In the genomic region with DNA sequence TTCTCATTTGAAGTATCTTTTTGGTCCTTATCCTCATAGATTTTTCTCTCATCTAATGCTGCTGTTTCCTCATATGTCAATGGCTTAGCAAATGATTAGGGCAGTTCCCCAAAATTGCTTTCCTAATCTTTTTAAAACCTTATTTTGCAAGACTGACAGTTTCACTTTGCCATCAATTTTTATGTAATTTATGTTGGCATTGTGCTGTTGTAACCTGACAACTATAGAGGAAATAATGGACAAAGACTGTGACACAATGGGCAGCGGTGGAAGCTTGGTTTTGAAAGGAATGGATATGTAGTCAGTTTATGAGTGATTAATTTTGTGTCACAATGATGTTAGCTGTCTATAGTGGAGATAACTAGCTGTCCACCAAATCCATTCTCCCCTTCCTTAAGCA, we compare ENCODE assay signal across 13 cellular contexts. TPM values are rescaled to one million over a fixed set of nuclear protein-coding genes. Genes with fewer than 3 reads are reported as not detected.
DNase-seq lines count a peak whose midpoint lies in the region; TF ChIP-seq lines count a peak whose summit lies in the region.
"Had no signal": no experiment of that assay in that cellular context is flagged by ENCODE, and none has a peak within 500 bp of the region (broad histone marks: within the 10 kb centered on the region; RNA-seq: fewer than 3 reads in every experiment).

No MANE protein-coding gene starts in this region.

- peaks cover 0 to 4% (median 4%) of the 10 kb centered on the region in 3 donors for H3K9me3 Mint-ChIP-seq in IgD-negative memory B cell
- H3K9me3 Mint-ChIP-seq: HFFc6 had no signal

- TF ChIP-seq CTCF in hepatocyte (IDR thresholded peaks at IDR 0.05; ENCODE audit: poor library complexity): no peak

- H3K9ac ChIP-seq in adipocyte (ENCODE audit: low read length): no peak overlapping the region
- H3K9ac ChIP-seq: BLaER1 had no signal

- H3K4me1 ChIP-seq in adipocyte (ENCODE audit: control insufficient read depth, insufficient read depth, low read length) (peaks cover 25% of the 10 kb centered on the region), hepatocyte (ENCODE audit: insufficient read depth) (no peaks in the 10 kb centered on the region)
- H3K4me1 ChIP-seq: SJCRH30 had no signal

- DNase-seq in NOMO-1 treated with dmso at 0.1 percent for 144 hours (lab: John Stamatoyannopoulos, UW; ENCODE audit: unreplicated experiment) (peak; percentile 78), adipocyte (ENCODE audit: low read depth) (no peak), anterior cingulate cortex (lab: John Stamatoyannopoulos, UW) (no peak), NCI-H2107 treated with DMSO at 0.1 percent for 48 hours (lab: John Stamatoyannopoulos, UW; ENCODE audit: unreplicated experiment) (no peak), hepatocyte (ENCODE audit: low spot score) (no peak), NCI-H2081 treated with DMSO at 0.1 percent for 48 hours (lab: John Stamatoyannopoulos, UW) (no peak)
- DNase-seq: EL, HFFc6, NCI-H146, NCI-H446, SJCRH30 had no signal

- H3K36me3 ChIP-seq in adipocyte (ENCODE audit: control insufficient read depth, insufficient read depth, low read length, severe bottlenecking) (no peaks in the 10 kb centered on the region), hepatocyte (replicated peaks; ENCODE audit: insufficient read depth, low read depth) (no peaks in the 10 kb centered on the region)
- H3K36me3 ChIP-seq: BLaER1, SJCRH30 had no signal

- peaks cover 63 to 76% (median 63%) of the 10 kb centered on the region in 3 donors for H3K4me1 Mint-ChIP-seq in IgD-negative memory B cell

- H3K79me2 ChIP-seq in hepatocyte: no peaks in the 10 kb centered on the region

- H3K4me3 ChIP-seq in adipocyte (ENCODE audit: low read length) (peak overlapping the region; percentile 11), hepatocyte (no peak overlapping the region)
- H3K4me3 ChIP-seq: BLaER1, SJCRH30 had no signal

- H3K27me3 Mint-ChIP-seq in IgD-negative memory B cell: peaks cover 5% of the 10 kb centered on the region

- no peaks in the 10 kb centered on the region for H3K9me2 ChIP-seq in hepatocyte (replicated peaks; ENCODE audit: insufficient read depth)

- H3K9me3 ChIP-seq in adipocyte (ENCODE audit: control insufficient read depth, low read length) (no peaks in the 10 kb centered on the region), hepatocyte (ENCODE audit: low read depth) (no peaks in the 10 kb centered on the region)
- H3K9me3 ChIP-seq: BLaER1, SJCRH30 had no signal

- 92% methylated on average over 1 of the region's 1 CpG for WGBS in hepatocyte (ENCODE audit: low lambda C conversion rate, missing lambda C conversion rate)

- peaks cover 4% of the 10 kb centered on the region for H3K36me3 Mint-ChIP-seq in IgD-negative memory B cell

- no peak overlapping the region for H3K4me2 ChIP-seq in hepatocyte
- H3K4me2 ChIP-seq: BLaER1 had no signal

- peak overlapping the region; percentile 10 to 86 (median 72) for H3K27ac Mint-ChIP-seq in IgD-negative memory B cell
- H3K27ac Mint-ChIP-seq: HFFc6 had no signal

- H3K27me3 ChIP-seq in adipocyte (replicated peaks; ENCODE audit: control insufficient read depth, insufficient read depth, low read length) (no peaks in the 10 kb centered on the region), hepatocyte (no peaks in the 10 kb centered on the region)
- H3K27me3 ChIP-seq: BLaER1 had no signal

- no peaks in the 10 kb centered on the region for H4K20me1 ChIP-seq in hepatocyte (ENCODE audit: insufficient read depth, poor library complexity, severe bottlenecking)
- H4K20me1 ChIP-seq: BLaER1 had no signal

- no peak overlapping the region for H2AFZ ChIP-seq in hepatocyte

- no peak overlapping the region for H3K4me3 Mint-ChIP-seq in IgD-negative memory B cell
- H3K4me3 Mint-ChIP-seq: HFFc6 had no signal

- H3K27ac ChIP-seq in hepatocyte: no peak overlapping the region
- H3K27ac ChIP-seq: BLaER1, SJCRH30 had no signal

RNA-seq across cellular contexts. Expression of a gene that starts 10.6 kb away (rescaled TPM):
- 117 TPM for polyA plus RNA-seq in IgD-negative memory B cell
- 16.3 and 19.9 TPM in 2 replicates for total RNA-seq in hepatocyte
- polyA plus RNA-seq in hepatocyte: 15.9 and 17.0 TPM in 2 replicates
